8 cellular contexts compared by ENCODE assay signal in genomic region chr1:54407957-54408700, GRCh38. TPM values are rescaled to one million over a fixed set of nuclear protein-coding genes. Genes with fewer than 3 reads are reported as not detected.
A peak's percentile ranks its signal among the peaks of the same experiment; 100 is the strongest.
DNase-seq lines count a peak whose midpoint lies in the region; ATAC-seq and TF ChIP-seq lines count a peak whose summit lies in the region.

No MANE protein-coding gene starts in this region.

- peak overlapping the region; percentile 82 for H3K27ac ChIP-seq in PC-9
- H3K27ac ChIP-seq in colonic mucosa = peak overlapping the region; percentile 93
- peak overlapping the region; percentile 75 to 92 for H3K27ac ChIP-seq in mucosa of rectum (ENCODE audit: low read depth in 2 of 2, low read length in 2 of 2)
- peak overlapping the region; percentile 97 for H3K27ac ChIP-seq in vagina

- peak overlapping the region; percentile 61; the same call in 1 of the 2 replicates for H3K4me3 ChIP-seq in PC-9
- no peak overlapping the region for H3K4me3 ChIP-seq in colonic mucosa
- peak overlapping the region in 1 of 2 donors; percentile 34 for H3K4me3 ChIP-seq in mucosa of rectum (ENCODE audit: low read length in 2 of 2)
- peak overlapping the region in 1 of 2 donors; percentile 98 for H3K4me3 ChIP-seq in vagina

- H3K27me3 ChIP-seq in PC-9 (ENCODE audit: insufficient read depth, low read depth) = 0 out of 2 replicates have a peak, but pooled peaks cover under 1% of the 10 kb centered on the region
- H3K27me3 ChIP-seq in colonic mucosa = no peaks in the 10 kb centered on the region
- H3K27me3 ChIP-seq in mucosa of rectum (ENCODE audit: control insufficient read depth in 2 of 2, insufficient read depth in 2 of 2, low read length in 2 of 2) = no peaks in the 10 kb centered on the region
- no peaks in the 10 kb centered on the region for H3K27me3 ChIP-seq in vagina

- H3K9ac ChIP-seq in colonic mucosa (ENCODE audit: low read depth in 2 of 2, low read length in 2 of 2) (peak overlapping the region in 1 of 2 donors; percentile 66), mucosa of rectum (ENCODE audit: low read depth in 1 of 2, low read length in 2 of 2) (peak overlapping the region; percentile 12 to 34)

- no peak for ATAC-seq in GM21381 (IDR thresholded peaks at IDR 0.05; ENCODE audit: unreplicated experiment)

- CTCF ChIA-PET in PC-9 (lab: Charles Lee) = interaction anchor here (1.8 kb wide), 1 partner anchor 286 kb away, joined by 6 read pairs; no protein-coding TSS in a partner anchor

- no TSS peak for BruUV-seq in PC-9 (replicated peaks; lab: Mats Ljungman, UMichigan)

- no peaks in the 10 kb centered on the region for H3K36me3 ChIP-seq in PC-9 (ENCODE audit: low read depth)
- no peaks in the 10 kb centered on the region for H3K36me3 ChIP-seq in colonic mucosa
- H3K36me3 ChIP-seq in mucosa of rectum (ENCODE audit: control insufficient read depth in 2 of 2, insufficient read depth in 2 of 2, low read length in 2 of 2) = no peaks in the 10 kb centered on the region
- H3K36me3 ChIP-seq in vagina = no peaks in the 10 kb centered on the region

- POLR2A ChIA-PET in PC-9 (lab: Charles Lee; ENCODE audit: unreplicated experiment) = interaction anchor here (0.6 kb wide), 1 partner anchor 43 kb away, joined by 9 read pairs; no protein-coding TSS in a partner anchor

- TF ChIP-seq CTCF in PC-9 (conservative IDR thresholded peaks at IDR 0.05) (no peak), colonic mucosa (IDR thresholded peaks at IDR 0.05) (no peak), vagina (IDR thresholded peaks at IDR 0.05) (no peak)

- H3K9me3 ChIP-seq in PC-9 (ENCODE audit: insufficient read depth, low read depth) (no peaks in the 10 kb centered on the region), colonic mucosa (no peaks in the 10 kb centered on the region), mucosa of rectum (ENCODE audit: control insufficient read depth in 2 of 2, low read length in 2 of 2) (no peaks in the 10 kb centered on the region), vagina (no peaks in the 10 kb centered on the region)

- no peak for TF ChIP-seq POLR2A in vagina (IDR thresholded peaks at IDR 0.05)

- peak overlapping the region; percentile 95 for H3K4me2 ChIP-seq in PC-9

- H3K9me2 ChIP-seq in PC-9 (ENCODE audit: insufficient read depth) = no peaks in the 10 kb centered on the region

- peaks cover 22% of the 10 kb centered on the region for H3K4me1 ChIP-seq in PC-9 (replicated peaks; ENCODE audit: insufficient read depth)
- H3K4me1 ChIP-seq in colonic mucosa = peaks cover 17% of the 10 kb centered on the region
- peaks cover 39% of the 10 kb centered on the region in 2 donors for H3K4me1 ChIP-seq in mucosa of rectum (ENCODE audit: control insufficient read depth in 2 of 2, insufficient read depth in 2 of 2, low read length in 2 of 2)
- H3K4me1 ChIP-seq in vagina = peaks cover 55% of the 10 kb centered on the region

- intact Hi-C loops in PC-9 (cut with micrococcal nuclease; ENCODE audit: unreplicated experiment) = loop anchor here (1.0 to 10.0 kb wide), 8 partner anchors 80 to 394 kb away; partner anchors contain the start of genes TCEANC2, TMEM59 and TTC22
- intact Hi-C loops in colonic mucosa (cut with DNase I) = loop anchor here (1.0 to 10.0 kb wide), 2 partner anchors 80 to 333 kb away; no protein-coding TSS in a partner anchor
- intact Hi-C loops in vagina (cut with DNase I) = loop anchor here (1.0 to 10.0 kb wide), 3 partner anchors 80 to 135 kb away; no protein-coding TSS in a partner anchor

- H3K79me2 ChIP-seq in PC-9 (ENCODE audit: low read depth) = no peaks in the 10 kb centered on the region

- H3F3A ChIP-seq in PC-9 (ENCODE audit: insufficient read depth, low read depth) = peaks cover 25% of the 10 kb centered on the region

- H4K20me1 ChIP-seq in PC-9 (ENCODE audit: insufficient read depth) = no peaks in the 10 kb centered on the region

- H2AFZ ChIP-seq in PC-9 = peak overlapping the region; percentile 84

- DNase-seq in NCI-H748 (lab: John Stamatoyannopoulos, UW; ENCODE audit: unreplicated experiment) (peak; percentile 44), NCI-H748 treated with DMSO at 0.1 percent for 48 hours (lab: John Stamatoyannopoulos, UW) (no peak), PC-9 (peak; percentile 54 to 94), colonic mucosa (no peak), vagina (ENCODE audit: extremely low spot score in 2 of 2) (no peak), cortex of kidney (lab: John Stamatoyannopoulos, UW) (no peak)

RNA-seq across cellular contexts. Expression of gene SSBP3, which starts 1.9 kb away (rescaled TPM):
- 26.2 and 26.5 TPM in 2 replicates for total RNA-seq in PC-9 (2021)
- 10 to 100 TPM; 63.8 to 76.5 TPM for total RNA-seq in colonic mucosa
- total RNA-seq in vagina = 70.7 TPM

Comparison
In these comparisons a context has a peak if more than half of its experiments do, and no peak if none do; other contexts are left out.
1. DNase-seq: peak in NCI-H748 (single experiment) and PC-9 (2 of 2); none in NCI-H748 treated with DMSO at 0.1 percent for 48 hours (single experiment), colonic mucosa (single experiment), vagina (0 of 2) and cortex of kidney (single experiment).
2. Peak in every context shown above with its lines, with median percentiles within 50 percentile points of each other: H3K27ac ChIP-seq.